1 cellular context compared by ENCODE assay signal in the genomic region with DNA sequence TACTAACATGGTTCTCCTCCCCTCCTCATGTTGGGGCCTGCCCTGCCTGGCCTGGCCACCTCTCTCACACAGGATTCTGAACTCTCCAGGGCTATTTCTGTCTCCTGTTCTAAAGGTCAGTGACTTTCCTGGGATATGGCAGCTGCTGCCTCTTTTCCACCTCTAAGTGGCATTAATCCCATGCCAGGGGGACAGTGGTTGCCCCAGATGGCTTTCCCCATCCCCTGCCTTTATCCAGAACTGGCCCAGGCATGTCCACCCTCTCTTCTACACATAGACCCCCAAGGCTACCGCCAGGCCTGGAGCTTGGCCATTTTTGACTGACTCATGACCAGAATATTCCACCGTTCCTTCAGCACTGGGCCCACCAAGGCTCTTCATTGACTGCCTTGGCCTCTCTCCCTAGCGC.
TF ChIP-seq lines count a peak whose summit lies in the region.

No MANE protein-coding gene starts in this region.

TF ChIP-seq in GM23338, 12 proteins besides CTCF, POLR2A, EP300 and RAD21 (continued from another document):
- TF ChIP-seq, protein P1, sequence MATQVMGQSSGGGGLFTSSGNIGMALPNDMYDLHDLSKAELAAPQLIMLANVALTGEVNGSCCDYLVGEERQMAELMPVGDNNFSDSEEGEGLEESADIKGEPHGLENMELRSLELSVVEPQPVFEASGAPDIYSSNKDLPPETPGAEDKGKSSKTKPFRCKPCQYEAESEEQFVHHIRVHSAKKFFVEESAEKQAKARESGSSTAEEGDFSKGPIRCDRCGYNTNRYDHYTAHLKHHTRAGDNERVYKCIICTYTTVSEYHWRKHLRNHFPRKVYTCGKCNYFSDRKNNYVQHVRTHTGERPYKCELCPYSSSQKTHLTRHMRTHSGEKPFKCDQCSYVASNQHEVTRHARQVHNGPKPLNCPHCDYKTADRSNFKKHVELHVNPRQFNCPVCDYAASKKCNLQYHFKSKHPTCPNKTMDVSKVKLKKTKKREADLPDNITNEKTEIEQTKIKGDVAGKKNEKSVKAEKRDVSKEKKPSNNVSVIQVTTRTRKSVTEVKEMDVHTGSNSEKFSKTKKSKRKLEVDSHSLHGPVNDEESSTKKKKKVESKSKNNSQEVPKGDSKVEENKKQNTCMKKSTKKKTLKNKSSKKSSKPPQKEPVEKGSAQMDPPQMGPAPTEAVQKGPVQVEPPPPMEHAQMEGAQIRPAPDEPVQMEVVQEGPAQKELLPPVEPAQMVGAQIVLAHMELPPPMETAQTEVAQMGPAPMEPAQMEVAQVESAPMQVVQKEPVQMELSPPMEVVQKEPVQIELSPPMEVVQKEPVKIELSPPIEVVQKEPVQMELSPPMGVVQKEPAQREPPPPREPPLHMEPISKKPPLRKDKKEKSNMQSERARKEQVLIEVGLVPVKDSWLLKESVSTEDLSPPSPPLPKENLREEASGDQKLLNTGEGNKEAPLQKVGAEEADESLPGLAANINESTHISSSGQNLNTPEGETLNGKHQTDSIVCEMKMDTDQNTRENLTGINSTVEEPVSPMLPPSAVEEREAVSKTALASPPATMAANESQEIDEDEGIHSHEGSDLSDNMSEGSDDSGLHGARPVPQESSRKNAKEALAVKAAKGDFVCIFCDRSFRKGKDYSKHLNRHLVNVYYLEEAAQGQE (IDR thresholded peaks at IDR 0.05; ENCODE audit: unreplicated experiment) = no peak
- TF ChIP-seq STAT1 (IDR thresholded peaks at IDR 0.05; ENCODE audit: unreplicated experiment) (no peak), ZNF462 (CRISPR knock-in tag; IDR thresholded peaks at IDR 0.05) (no peak), JUNB (IDR thresholded peaks at IDR 0.05; ENCODE audit: unreplicated experiment) (no peak)
- TF ChIP-seq, protein P2, sequence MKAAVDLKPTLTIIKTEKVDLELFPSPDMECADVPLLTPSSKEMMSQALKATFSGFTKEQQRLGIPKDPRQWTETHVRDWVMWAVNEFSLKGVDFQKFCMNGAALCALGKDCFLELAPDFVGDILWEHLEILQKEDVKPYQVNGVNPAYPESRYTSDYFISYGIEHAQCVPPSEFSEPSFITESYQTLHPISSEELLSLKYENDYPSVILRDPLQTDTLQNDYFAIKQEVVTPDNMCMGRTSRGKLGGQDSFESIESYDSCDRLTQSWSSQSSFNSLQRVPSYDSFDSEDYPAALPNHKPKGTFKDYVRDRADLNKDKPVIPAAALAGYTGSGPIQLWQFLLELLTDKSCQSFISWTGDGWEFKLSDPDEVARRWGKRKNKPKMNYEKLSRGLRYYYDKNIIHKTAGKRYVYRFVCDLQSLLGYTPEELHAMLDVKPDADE (IDR thresholded peaks at IDR 0.05) = no peak
